21 cellular contexts compared by ENCODE assay signal in the genomic region with DNA sequence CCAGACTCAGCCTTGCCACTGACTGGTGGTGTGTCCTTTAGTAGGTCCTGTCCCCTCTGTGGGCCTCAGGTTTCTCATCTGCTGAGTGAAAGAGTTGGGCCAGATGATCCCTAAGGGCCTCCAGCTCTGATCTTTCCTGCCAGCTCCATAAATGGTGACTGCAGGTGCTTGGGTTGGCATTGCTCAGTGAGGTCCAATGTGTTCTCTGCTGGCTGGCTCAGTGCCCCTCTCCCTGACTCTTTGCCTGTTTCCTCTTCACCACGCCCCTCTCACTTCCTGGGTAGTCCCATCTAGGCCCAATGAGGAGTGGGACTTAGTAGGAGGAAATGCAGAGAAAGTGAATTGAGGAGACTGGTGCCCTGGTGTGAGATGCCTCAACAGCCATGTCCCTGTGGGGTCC.
"Had no signal": no experiment of that assay in that cellular context is flagged by ENCODE, and none has a peak within 500 bp of the region (broad histone marks: within the 10 kb centered on the region; RNA-seq: fewer than 3 reads in every experiment).

No MANE protein-coding gene starts in this region.

- H3K36me3 ChIP-seq: pancreas, upper lobe of left lung had no signal

- H3K4me2 ChIP-seq: hepatocyte had no signal

- H3K4me1 ChIP-seq: pancreas, testis, upper lobe of left lung had no signal

- H3K27ac ChIP-seq: hepatocyte, pancreas, testis, upper lobe of left lung had no signal

- H3K4me3 ChIP-seq: hepatocyte, pancreas, testis, upper lobe of left lung had no signal

- ATAC-seq: activated CD8-positive, alpha-beta T cell treated with anti-CD3 and anti-CD28 coated beads for 36 hours; activated naive CD4-positive, alpha-beta T cell treated with anti-CD3 and anti-CD28 coated beads, Interleukin-2, amount 50 U/mL, for 72 hours; activated T-cell treated with anti-CD3 and anti-CD28 coated beads, Interleukin-2, amount 50 U/mL, for 4 hours; activated T-helper 17 cell treated with anti-CD3 and anti-CD28 coated beads, Interleukin-2, amount 50 U/mL, for 72 hours; pancreas; T-helper 17 cell; WTC11 had no signal

- DNase-seq: activated CD4-positive, alpha-beta T cell treated with anti-CD3 and anti-CD28 coated beads for 1 hour; activated CD4-positive, alpha-beta T cell treated with anti-CD3 and anti-CD28 coated beads, Interleukin-2, amount 10 ng/mL, durations not matched to agents 7 days and 5 days; activated CD8-positive, alpha-beta T cell treated with anti-CD3 and anti-CD28 coated beads for 36 hours; activated gamma-delta T cell treated with Interleukin-2 at 50 U/mL for 16 hours; activated T-cell treated with anti-CD3 and anti-CD28 coated beads, Interleukin-2, amount 50 U/mL, for 4 hours; effector CD8-positive, alpha-beta T cell; islet precursor cell; naive B cell; nephron progenitor cell; pancreas; stimulated activated CD4-positive, alpha-beta T cell treated with anti-CD3 and anti-CD28 coated beads, Interleukin-2, amount 100 ng/mL, for 48 hours; stimulated activated naive CD4-positive, alpha-beta T cell treated with Interleukin-2 at 50 U/mL for 16 hours; T-helper 17 cell; T1000; testis; upper lobe of left lung had no signal

- H3K36me3 Mint-ChIP-seq: activated naive CD4-positive, alpha-beta T cell treated with anti-CD3 and anti-CD28 coated beads, Interleukin-2, amount 50 U/mL, for 72 hours; mesothelial cell of epicardium; naive B cell; WTC11 had no signal

- H3K27ac Mint-ChIP-seq: activated CD4-positive, alpha-beta T cell treated with anti-CD3 and anti-CD28 coated beads, Interleukin-2, amount 10 ng/mL, durations not matched to agents 7 days and 5 days; activated CD8-positive, alpha-beta T cell treated with anti-CD3 and anti-CD28 coated beads for 36 hours; activated naive CD4-positive, alpha-beta T cell treated with anti-CD3 and anti-CD28 coated beads, Interleukin-2, amount 50 U/mL, for 72 hours; activated T-helper 17 cell treated with anti-CD3 and anti-CD28 coated beads, Interleukin-2, amount 50 U/mL, for 72 hours; mesothelial cell of epicardium; naive B cell; nephron progenitor cell; WTC11 had no signal

- H3K9me3 ChIP-seq: pancreas, testis, upper lobe of left lung had no signal

- H3K4me3 Mint-ChIP-seq: activated CD4-positive, alpha-beta T cell treated with anti-CD3 and anti-CD28 coated beads, Interleukin-2, amount 10 ng/mL, durations not matched to agents 7 days and 5 days; activated CD8-positive, alpha-beta T cell treated with anti-CD3 and anti-CD28 coated beads for 36 hours; activated T-cell treated with anti-CD3 and anti-CD28 coated beads, Interleukin-2, amount 50 U/mL, for 4 hours; activated T-helper 17 cell treated with anti-CD3 and anti-CD28 coated beads, Interleukin-2, amount 50 U/mL, for 72 hours; mesothelial cell of epicardium; naive B cell; nephron progenitor cell; T-helper 17 cell; WTC11 had no signal

- H3K27me3 Mint-ChIP-seq: activated CD4-positive, alpha-beta T cell treated with anti-CD3 and anti-CD28 coated beads, Interleukin-2, amount 10 ng/mL, durations not matched to agents 7 days and 5 days; activated CD8-positive, alpha-beta T cell treated with anti-CD3 and anti-CD28 coated beads for 36 hours; activated T-helper 17 cell treated with anti-CD3 and anti-CD28 coated beads, Interleukin-2, amount 50 U/mL, for 72 hours had no signal

- H3K27me3 ChIP-seq: hepatocyte, pancreas, testis, upper lobe of left lung had no signal

- H3K9me3 Mint-ChIP-seq: activated CD4-positive, alpha-beta T cell treated with anti-CD3 and anti-CD28 coated beads, Interleukin-2, amount 10 ng/mL, durations not matched to agents 7 days and 5 days; activated CD8-positive, alpha-beta T cell treated with anti-CD3 and anti-CD28 coated beads for 36 hours; activated naive CD4-positive, alpha-beta T cell treated with anti-CD3 and anti-CD28 coated beads, Interleukin-2, amount 50 U/mL, for 72 hours; activated T-cell treated with anti-CD3 and anti-CD28 coated beads, Interleukin-2, amount 50 U/mL, for 4 hours; activated T-helper 17 cell treated with anti-CD3 and anti-CD28 coated beads, Interleukin-2, amount 50 U/mL, for 72 hours; mesothelial cell of epicardium; naive B cell; nephron progenitor cell; WTC11 had no signal

- H3K4me1 Mint-ChIP-seq: activated T-helper 17 cell treated with anti-CD3 and anti-CD28 coated beads, Interleukin-2, amount 50 U/mL, for 72 hours; mesothelial cell of epicardium; WTC11 had no signal

- H2AFZ ChIP-seq: hepatocyte had no signal
